ENCODE assay signal across 1 cellular context in the genomic region with DNA sequence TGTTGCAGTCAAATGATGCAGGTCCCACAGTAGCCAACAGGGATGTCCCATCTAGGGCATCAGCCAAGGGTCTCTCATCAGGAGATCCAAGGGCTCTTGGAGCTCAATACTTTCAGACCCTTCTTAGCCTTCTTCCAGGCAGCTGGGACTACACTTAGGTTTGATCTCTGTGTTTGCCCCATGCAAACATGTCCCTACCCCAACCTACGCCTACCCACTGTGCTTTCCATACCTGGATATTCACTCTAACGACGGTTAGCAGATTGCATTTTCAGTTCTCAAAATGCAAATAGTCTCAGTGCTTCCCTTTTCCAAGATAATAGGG.
TF ChIP-seq lines count a peak whose summit lies in the region.

No MANE protein-coding gene starts in this region.

TF ChIP-seq in GM12878, 131 proteins besides CTCF, POLR2A, EP300 and RAD21 (continued from another document):
- TF ChIP-seq, protein P1, sequence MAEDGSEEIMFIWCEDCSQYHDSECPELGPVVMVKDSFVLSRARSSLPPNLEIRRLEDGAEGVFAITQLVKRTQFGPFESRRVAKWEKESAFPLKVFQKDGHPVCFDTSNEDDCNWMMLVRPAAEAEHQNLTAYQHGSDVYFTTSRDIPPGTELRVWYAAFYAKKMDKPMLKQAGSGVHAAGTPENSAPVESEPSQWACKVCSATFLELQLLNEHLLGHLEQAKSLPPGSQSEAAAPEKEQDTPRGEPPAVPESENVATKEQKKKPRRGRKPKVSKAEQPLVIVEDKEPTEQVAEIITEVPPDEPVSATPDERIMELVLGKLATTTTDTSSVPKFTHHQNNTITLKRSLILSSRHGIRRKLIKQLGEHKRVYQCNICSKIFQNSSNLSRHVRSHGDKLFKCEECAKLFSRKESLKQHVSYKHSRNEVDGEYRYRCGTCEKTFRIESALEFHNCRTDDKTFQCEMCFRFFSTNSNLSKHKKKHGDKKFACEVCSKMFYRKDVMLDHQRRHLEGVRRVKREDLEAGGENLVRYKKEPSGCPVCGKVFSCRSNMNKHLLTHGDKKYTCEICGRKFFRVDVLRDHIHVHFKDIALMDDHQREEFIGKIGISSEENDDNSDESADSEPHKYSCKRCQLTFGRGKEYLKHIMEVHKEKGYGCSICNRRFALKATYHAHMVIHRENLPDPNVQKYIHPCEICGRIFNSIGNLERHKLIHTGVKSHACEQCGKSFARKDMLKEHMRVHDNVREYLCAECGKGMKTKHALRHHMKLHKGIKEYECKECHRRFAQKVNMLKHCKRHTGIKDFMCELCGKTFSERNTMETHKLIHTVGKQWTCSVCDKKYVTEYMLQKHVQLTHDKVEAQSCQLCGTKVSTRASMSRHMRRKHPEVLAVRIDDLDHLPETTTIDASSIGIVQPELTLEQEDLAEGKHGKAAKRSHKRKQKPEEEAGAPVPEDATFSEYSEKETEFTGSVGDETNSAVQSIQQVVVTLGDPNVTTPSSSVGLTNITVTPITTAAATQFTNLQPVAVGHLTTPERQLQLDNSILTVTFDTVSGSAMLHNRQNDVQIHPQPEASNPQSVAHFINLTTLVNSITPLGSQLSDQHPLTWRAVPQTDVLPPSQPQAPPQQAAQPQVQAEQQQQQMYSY (CRISPR knock-in tag; IDR thresholded peaks at IDR 0.05): no peak
- TF ChIP-seq TBL1XR1 (IDR thresholded peaks at IDR 0.05; ENCODE audit: low read depth, low read length): no peak
